ENCODE assay signal across 8 cellular contexts in genomic region chr19:48617146-48617937, GRCh38. TPM values are rescaled to one million over a fixed set of nuclear protein-coding genes. Genes with fewer than 3 reads are reported as not detected.
DNase-seq lines count a peak whose midpoint lies in the region; ATAC-seq and TF ChIP-seq lines count a peak whose summit lies in the region.

No MANE protein-coding gene starts in this region.

- no peaks in the 10 kb centered on the region; the same call in 1 of the 2 replicates for H3K27me3 ChIP-seq in SJSA1 (replicated peaks)

- ATAC-seq in HG02973 (IDR thresholded peaks at IDR 0.05; ENCODE audit: unreplicated experiment), result no peak
- no peak for ATAC-seq in HG03571 (IDR thresholded peaks at IDR 0.05; ENCODE audit: unreplicated experiment)

- DNase-seq in GM12865 (ENCODE audit: low read depth), result no peak
- DNase-seq in SJSA1 (ENCODE audit: low read depth in 1 of 2, low spot score in 2 of 2), result no peak
- DNase-seq in fibroblast of peridontal ligament (ENCODE audit: extremely low read depth), result peak; percentile 39
- no peak for DNase-seq in retinal pigment epithelial cell (ENCODE audit: low read depth)
- no peak for DNase-seq in OCI-M2 (lab: John Stamatoyannopoulos, UW; ENCODE audit: unreplicated experiment)
- DNase-seq in AG20443 (ENCODE audit: low spot score), result no peak

- H3K4me3 ChIP-seq in GM12865 (ENCODE audit: low read depth, low read length), result peak overlapping the region; percentile 87
- H3K4me3 ChIP-seq in SJSA1, result peak overlapping the region; percentile 67
- peak overlapping the region; percentile 100 for H3K4me3 ChIP-seq in retinal pigment epithelial cell (ENCODE audit: low read length)

- H3K4me1 ChIP-seq in SJSA1 (replicated peaks), result peaks cover 18% of the 10 kb centered on the region

- no peaks in the 10 kb centered on the region for H3K9me3 ChIP-seq in SJSA1 (replicated peaks)

- H3K27ac ChIP-seq in SJSA1, result no peak overlapping the region

- H3K36me3 ChIP-seq in SJSA1, result peaks cover 53% of the 10 kb centered on the region

- no peak for TF ChIP-seq CTCF in GM12865 (IDR thresholded peaks at IDR 0.05; ENCODE audit: insufficient read depth, low read depth, low read length, missing control alignments)
- TF ChIP-seq CTCF in retinal pigment epithelial cell (conservative IDR thresholded peaks at IDR 0.05; ENCODE audit: low read depth, low read length), result no peak

RNA-seq across cellular contexts. Expression of gene RPL18, which starts 1.6 kb away (rescaled TPM):
- total RNA-seq in SJSA1 (2014; rRNA removed; shearing (Covaris generic)), result 1,668 and 2,023 TPM in 2 replicates

RNA-seq across cellular contexts. Expression of gene SPHK2, which starts 2.0 kb away (rescaled TPM):
- 7.1 and 8.8 TPM in 2 replicates for total RNA-seq in SJSA1 (2014; rRNA removed; shearing (Covaris generic))

RNA-seq across cellular contexts. Expression of gene FAM83E, which starts 2.5 kb away (rescaled TPM):
- 0.11 TPM in 1 of 2 replicates, not detected in the other for total RNA-seq in SJSA1 (2014; rRNA removed; shearing (Covaris generic))

RNA-seq across cellular contexts. Expression of gene SPACA4, which starts 10.8 kb away (rescaled TPM):
- total RNA-seq in SJSA1 (2014; rRNA removed; shearing (Covaris generic)), result not detected in 2 replicates

RNA-seq across cellular contexts. Expression of gene DBP, which starts 19.8 kb away (rescaled TPM):
- total RNA-seq in SJSA1 (2014; rRNA removed; shearing (Covaris generic)), result 2.2 and 2.7 TPM in 2 replicates
